1 cellular context compared by ENCODE assay signal in the genomic region with DNA sequence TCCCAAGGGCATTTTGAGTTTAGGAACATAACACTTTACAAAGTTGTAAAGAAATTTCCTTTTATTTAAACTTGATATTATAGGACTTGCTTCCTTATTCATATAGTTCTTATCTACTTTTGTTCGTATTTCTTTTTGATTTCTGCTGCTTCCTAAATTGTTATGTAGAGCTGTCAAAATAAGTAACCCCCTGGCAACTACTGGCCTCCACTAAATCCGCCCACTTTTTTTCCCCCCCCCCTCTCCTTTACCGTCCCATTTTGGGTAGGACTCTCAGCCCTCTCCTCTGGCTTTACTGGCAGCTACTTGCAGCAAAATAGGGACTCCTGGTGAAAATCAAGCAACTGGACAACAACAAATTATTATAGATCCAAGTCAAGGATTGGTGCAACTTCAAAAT.
TF ChIP-seq lines count a peak whose summit lies in the region.

No MANE protein-coding gene starts in this region.

TF ChIP-seq in GM12878, 131 proteins besides CTCF, POLR2A, EP300 and RAD21 (continued from another document):
- TF ChIP-seq, protein P1, sequence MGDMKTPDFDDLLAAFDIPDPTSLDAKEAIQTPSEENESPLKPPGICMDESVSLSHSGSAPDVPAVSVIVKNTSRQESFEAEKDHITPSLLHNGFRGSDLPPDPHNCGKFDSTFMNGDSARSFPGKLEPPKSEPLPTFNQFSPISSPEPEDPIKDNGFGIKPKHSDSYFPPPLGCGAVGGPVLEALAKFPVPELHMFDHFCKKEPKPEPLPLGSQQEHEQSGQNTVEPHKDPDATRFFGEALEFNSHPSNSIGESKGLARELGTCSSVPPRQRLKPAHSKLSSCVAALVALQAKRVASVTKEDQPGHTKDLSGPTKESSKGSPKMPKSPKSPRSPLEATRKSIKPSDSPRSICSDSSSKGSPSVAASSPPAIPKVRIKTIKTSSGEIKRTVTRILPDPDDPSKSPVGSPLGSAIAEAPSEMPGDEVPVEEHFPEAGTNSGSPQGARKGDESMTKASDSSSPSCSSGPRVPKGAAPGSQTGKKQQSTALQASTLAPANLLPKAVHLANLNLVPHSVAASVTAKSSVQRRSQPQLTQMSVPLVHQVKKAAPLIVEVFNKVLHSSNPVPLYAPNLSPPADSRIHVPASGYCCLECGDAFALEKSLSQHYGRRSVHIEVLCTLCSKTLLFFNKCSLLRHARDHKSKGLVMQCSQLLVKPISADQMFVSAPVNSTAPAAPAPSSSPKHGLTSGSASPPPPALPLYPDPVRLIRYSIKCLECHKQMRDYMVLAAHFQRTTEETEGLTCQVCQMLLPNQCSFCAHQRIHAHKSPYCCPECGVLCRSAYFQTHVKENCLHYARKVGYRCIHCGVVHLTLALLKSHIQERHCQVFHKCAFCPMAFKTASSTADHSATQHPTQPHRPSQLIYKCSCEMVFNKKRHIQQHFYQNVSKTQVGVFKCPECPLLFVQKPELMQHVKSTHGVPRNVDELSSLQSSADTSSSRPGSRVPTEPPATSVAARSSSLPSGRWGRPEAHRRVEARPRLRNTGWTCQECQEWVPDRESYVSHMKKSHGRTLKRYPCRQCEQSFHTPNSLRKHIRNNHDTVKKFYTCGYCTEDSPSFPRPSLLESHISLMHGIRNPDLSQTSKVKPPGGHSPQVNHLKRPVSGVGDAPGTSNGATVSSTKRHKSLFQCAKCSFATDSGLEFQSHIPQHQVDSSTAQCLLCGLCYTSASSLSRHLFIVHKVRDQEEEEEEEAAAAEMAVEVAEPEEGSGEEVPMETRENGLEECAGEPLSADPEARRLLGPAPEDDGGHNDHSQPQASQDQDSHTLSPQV (IDR thresholded peaks at IDR 0.05), result no peak
- TF ChIP-seq, protein P2, sequence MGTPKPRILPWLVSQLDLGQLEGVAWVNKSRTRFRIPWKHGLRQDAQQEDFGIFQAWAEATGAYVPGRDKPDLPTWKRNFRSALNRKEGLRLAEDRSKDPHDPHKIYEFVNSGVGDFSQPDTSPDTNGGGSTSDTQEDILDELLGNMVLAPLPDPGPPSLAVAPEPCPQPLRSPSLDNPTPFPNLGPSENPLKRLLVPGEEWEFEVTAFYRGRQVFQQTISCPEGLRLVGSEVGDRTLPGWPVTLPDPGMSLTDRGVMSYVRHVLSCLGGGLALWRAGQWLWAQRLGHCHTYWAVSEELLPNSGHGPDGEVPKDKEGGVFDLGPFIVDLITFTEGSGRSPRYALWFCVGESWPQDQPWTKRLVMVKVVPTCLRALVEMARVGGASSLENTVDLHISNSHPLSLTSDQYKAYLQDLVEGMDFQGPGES (IDR thresholded peaks at IDR 0.05), result no peak
- TF ChIP-seq SMARCA5 (IDR thresholded peaks at IDR 0.05), result no peak
- no peak for TF ChIP-seq PAX5 (IDR thresholded peaks at IDR 0.05; ENCODE audit: borderline replicate concordance, low read depth, low read length)
- TF ChIP-seq STAT1 (conservative IDR thresholded peaks at IDR 0.05), result no peak
- TF ChIP-seq ZNF274 (IDR thresholded peaks at IDR 0.05; ENCODE audit: insufficient read depth, insufficient read length), result no peak
- TF ChIP-seq SRF (IDR thresholded peaks at IDR 0.05; ENCODE audit: low read depth in 2 of 2, low read length in 2 of 2), result no peak
- no peak for TF ChIP-seq RCOR1 (conservative IDR thresholded peaks at IDR 0.05; ENCODE audit: low read depth, low read length)
- no peak for TF ChIP-seq ATF7 (IDR thresholded peaks at IDR 0.05; ENCODE audit: low read depth)
- no peak for TF ChIP-seq RFX5 (IDR thresholded peaks at IDR 0.05; ENCODE audit: low read depth, low read length)
- TF ChIP-seq MYB (IDR thresholded peaks at IDR 0.05; ENCODE audit: borderline replicate concordance, low read depth, low read length), result no peak
- TF ChIP-seq TBL1XR1 (IDR thresholded peaks at IDR 0.05; ENCODE audit: low read depth, low read length), result no peak
- TF ChIP-seq ZNF207 (IDR thresholded peaks at IDR 0.05; ENCODE audit: borderline replicate concordance), result no peak
